ENCODE assay signal across 15 cellular contexts in the genomic region with DNA sequence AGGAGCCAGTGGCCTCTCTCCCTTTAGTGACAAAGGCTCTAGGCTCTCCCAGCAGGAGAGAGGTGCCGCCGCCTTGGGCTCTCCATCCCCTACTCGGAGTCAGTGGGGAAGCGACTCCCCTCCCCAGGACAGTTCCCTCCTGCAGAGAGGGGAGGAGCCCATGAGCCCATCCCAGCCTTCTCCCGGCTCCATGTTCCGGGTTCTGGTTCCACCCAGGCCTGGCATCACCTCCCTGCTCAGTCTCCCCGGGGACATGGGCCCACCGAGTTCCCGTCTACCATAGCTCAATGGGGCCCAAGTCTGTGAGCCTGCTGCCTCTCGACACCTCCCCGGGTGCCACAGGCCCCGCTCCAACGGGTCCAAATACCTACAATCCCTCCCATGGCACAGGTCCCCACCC.
DNase-seq lines count a peak whose midpoint lies in the region; ATAC-seq and TF ChIP-seq lines count a peak whose summit lies in the region.
"Had no signal": no experiment of that assay in that cellular context is flagged by ENCODE, and none has a peak within 500 bp of the region (broad histone marks: within the 10 kb centered on the region; RNA-seq: fewer than 3 reads in every experiment).

No MANE protein-coding gene starts in this region.

- peak overlapping the region; percentile 38 for H3K14ac ChIP-seq in neuronal stem cell (ENCODE audit: low read length)

- H3K4me2 ChIP-seq in neuronal stem cell (ENCODE audit: insufficient read depth, low read length, poor library complexity, severe bottlenecking), result no peak overlapping the region
- H3K4me2 ChIP-seq: BLaER1, GM23338 had no signal

- H3K4me3 ChIP-seq in HEK293 (ENCODE audit: low read depth, low read length) (no peak overlapping the region), neuronal stem cell (ENCODE audit: low read length in 2 of 2) (no peak overlapping the region)
- H3K4me3 ChIP-seq: BLaER1, GM23338, HAP-1 had no signal

- H3K4ac ChIP-seq in neuronal stem cell (ENCODE audit: low read length), result no peak overlapping the region

- no peak overlapping the region for H3K9ac ChIP-seq in neuronal stem cell (ENCODE audit: low read depth, low read length, poor library complexity)
- H3K9ac ChIP-seq: BLaER1 had no signal

- no peak for TF ChIP-seq CTCF in HEK293 (tag by site-specific recombination; IDR thresholded peaks at IDR 0.05)
- no peak for TF ChIP-seq CTCF in WTC11 (IDR thresholded peaks at IDR 0.05)

- no peak overlapping the region for H2BK5ac ChIP-seq in neuronal stem cell (ENCODE audit: low read length)

- no peak overlapping the region for H2BK15ac ChIP-seq in neuronal stem cell (ENCODE audit: low read length)

- peaks cover 19% of the 10 kb centered on the region for H3K4me1 Mint-ChIP-seq in WTC11

- H2AK5ac ChIP-seq in neuronal stem cell (ENCODE audit: low read depth, low read length), result no peak overlapping the region

- no peak overlapping the region for H4K91ac ChIP-seq in neuronal stem cell (ENCODE audit: low read depth, low read length, poor library complexity)

- ATAC-seq in WTC11 (no peak), GM21423 (IDR thresholded peaks at IDR 0.05; ENCODE audit: unreplicated experiment) (no peak)
- ATAC-seq: CD8-positive, alpha-beta T cell; GM23338 had no signal

- H2BK120ac ChIP-seq in neuronal stem cell (ENCODE audit: low read depth, low read length), result no peak overlapping the region

- H3K9me3 ChIP-seq in HEK293 (ENCODE audit: control insufficient read depth, insufficient read depth, low read depth, low read length) (no peaks in the 10 kb centered on the region), neuronal stem cell (replicated peaks in 1 of 2; ENCODE audit: control insufficient read depth in 2 of 2, insufficient read depth in 1 of 2, low read depth in 1 of 2, low read length in 2 of 2) (peaks cover 0 to 4% of the 10 kb centered on the region in 2 donors)
- H3K9me3 ChIP-seq: HAP-1 had no signal

- DNase-seq in WTC11 (ENCODE audit: low spot score), result no peak
- DNase-seq in neuronal stem cell (ENCODE audit: low spot score), result no peak
- no peak for DNase-seq in RPMI8226
- DNase-seq in T-helper 1 cell, result no peak
- DNase-seq: Caco-2; CD4-positive, CD25-positive, alpha-beta regulatory T cell; CD8-positive, alpha-beta T cell; DMS153; DND-41 had no signal

- no peak overlapping the region for H3K27ac Mint-ChIP-seq in WTC11
- H3K27ac Mint-ChIP-seq: CD4-positive, CD25-positive, alpha-beta regulatory T cell; CD8-positive, alpha-beta T cell; GM23338 had no signal

- no peak overlapping the region for H2AFZ ChIP-seq in neuronal stem cell (ENCODE audit: low read length)
- H2AFZ ChIP-seq: GM23338 had no signal

- H3K18ac ChIP-seq in neuronal stem cell (ENCODE audit: low read length), result peak overlapping the region; percentile 28

- no CpG with 5 or more reads among the region's 13 CpGs for WGBS in neuronal stem cell (ENCODE audit: extremely low coverage in 2 of 2, insufficient read length in 2 of 2, insufficient replicate concordance in 1 of 2), 2 donors

- peak overlapping the region; percentile 43 for H4K8ac ChIP-seq in neuronal stem cell (ENCODE audit: low read depth, low read length)

- H3K4me1 ChIP-seq in HEK293 (ENCODE audit: control insufficient read depth, insufficient read depth, low read length) (no peaks in the 10 kb centered on the region), neuronal stem cell (ENCODE audit: control insufficient read depth in 2 of 2, insufficient read depth in 1 of 2, low read depth in 1 of 2, low read length in 2 of 2) (peaks cover under 1 to 2% of the 10 kb centered on the region in 2 donors)
- H3K4me1 ChIP-seq: Caco-2, HAP-1 had no signal

- H3K9me3 Mint-ChIP-seq in WTC11, result peaks cover 4% of the 10 kb centered on the region; the same call in 1 of the 2 replicates
- H3K9me3 Mint-ChIP-seq: CD8-positive, alpha-beta T cell had no signal

- no peak overlapping the region for H3K23ac ChIP-seq in neuronal stem cell (ENCODE audit: low read depth, low read length, poor library complexity)

- POLR2A ChIA-PET in HEK293 (lab: Yijun Ruan, JAX), result no interaction called here
- POLR2A ChIA-PET in WTC11 (lab: Charles Lee), result no interaction called here

- H3K27me3 Mint-ChIP-seq in WTC11 (ENCODE audit: low read depth), result no peaks in the 10 kb centered on the region
- H3K27me3 Mint-ChIP-seq: CD4-positive, CD25-positive, alpha-beta regulatory T cell had no signal

- H3K27ac ChIP-seq in HEK293 (ENCODE audit: extremely low read depth, low read depth, low read length) (no peak overlapping the region), neuronal stem cell (replicated peaks; ENCODE audit: low read length) (no peak overlapping the region)
- H3K27ac ChIP-seq: BLaER1, C4-2B had no signal

- H3K27me3 ChIP-seq in neuronal stem cell (ENCODE audit: control insufficient read depth in 3 of 3, insufficient read depth in 3 of 3, low read depth in 1 of 3, low read length in 3 of 3), result no peaks in the 10 kb centered on the region
- H3K27me3 ChIP-seq: BLaER1 had no signal

- H3K36me3 ChIP-seq in HEK293 (ENCODE audit: control insufficient read depth in 2 of 2, insufficient read depth in 1 of 2, low read length in 2 of 2) (no peaks in the 10 kb centered on the region; a peak in 1 of 3 replicates), neuronal stem cell (replicated peaks in 1 of 2; ENCODE audit: control insufficient read depth in 2 of 2, insufficient read depth in 2 of 2, low read length in 2 of 2) (peaks cover 0 to 3% of the 10 kb centered on the region in 2 donors)
- H3K36me3 ChIP-seq: HAP-1 had no signal

- H3K79me1 ChIP-seq in neuronal stem cell (ENCODE audit: low read depth, low read length), result peaks cover 2% of the 10 kb centered on the region

- H3K36me3 Mint-ChIP-seq in WTC11, result peaks cover 12% of the 10 kb centered on the region

- H3K4me3 Mint-ChIP-seq in WTC11, result no peak overlapping the region
- H3K4me3 Mint-ChIP-seq: CD4-positive, CD25-positive, alpha-beta regulatory T cell; CD8-positive, alpha-beta T cell; GM23338 had no signal

- CTCF ChIA-PET in HEK293 (lab: Yijun Ruan, JAX), result no interaction called here
- CTCF ChIA-PET in WTC11 (lab: Charles Lee), result no interaction called here

- H2BK12ac ChIP-seq in neuronal stem cell (ENCODE audit: low read length), result no peak overlapping the region

TF ChIP-seq in HEK293, 187 proteins besides CTCF, POLR2A, EP300 and RAD21:
- TF ChIP-seq GLIS1 (tag by site-specific recombination; IDR thresholded peaks at IDR 0.05) (0 out of 2 replicates have a peak, but pooled peaks have one; percentile 25), ZNF830 (tag by site-specific recombination; IDR thresholded peaks at IDR 0.05; ENCODE audit: low read depth) (no peak)

TF ChIP-seq in WTC11, 78 proteins besides CTCF, POLR2A, EP300 and RAD21:
- TF ChIP-seq, protein P1, sequence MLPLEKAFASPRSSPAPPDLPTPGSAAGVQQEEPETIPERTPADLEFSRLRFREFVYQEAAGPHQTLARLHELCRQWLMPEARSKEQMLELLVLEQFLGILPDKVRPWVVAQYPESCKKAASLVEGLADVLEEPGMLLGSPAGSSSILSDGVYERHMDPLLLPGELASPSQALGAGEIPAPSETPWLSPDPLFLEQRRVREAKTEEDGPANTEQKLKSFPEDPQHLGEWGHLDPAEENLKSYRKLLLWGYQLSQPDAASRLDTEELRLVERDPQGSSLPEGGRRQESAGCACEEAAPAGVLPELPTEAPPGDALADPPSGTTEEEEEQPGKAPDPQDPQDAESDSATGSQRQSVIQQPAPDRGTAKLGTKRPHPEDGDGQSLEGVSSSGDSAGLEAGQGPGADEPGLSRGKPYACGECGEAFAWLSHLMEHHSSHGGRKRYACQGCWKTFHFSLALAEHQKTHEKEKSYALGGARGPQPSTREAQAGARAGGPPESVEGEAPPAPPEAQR (CRISPR knock-in tag; IDR thresholded peaks at IDR 0.05), result no peak
- TF ChIP-seq, protein P2, sequence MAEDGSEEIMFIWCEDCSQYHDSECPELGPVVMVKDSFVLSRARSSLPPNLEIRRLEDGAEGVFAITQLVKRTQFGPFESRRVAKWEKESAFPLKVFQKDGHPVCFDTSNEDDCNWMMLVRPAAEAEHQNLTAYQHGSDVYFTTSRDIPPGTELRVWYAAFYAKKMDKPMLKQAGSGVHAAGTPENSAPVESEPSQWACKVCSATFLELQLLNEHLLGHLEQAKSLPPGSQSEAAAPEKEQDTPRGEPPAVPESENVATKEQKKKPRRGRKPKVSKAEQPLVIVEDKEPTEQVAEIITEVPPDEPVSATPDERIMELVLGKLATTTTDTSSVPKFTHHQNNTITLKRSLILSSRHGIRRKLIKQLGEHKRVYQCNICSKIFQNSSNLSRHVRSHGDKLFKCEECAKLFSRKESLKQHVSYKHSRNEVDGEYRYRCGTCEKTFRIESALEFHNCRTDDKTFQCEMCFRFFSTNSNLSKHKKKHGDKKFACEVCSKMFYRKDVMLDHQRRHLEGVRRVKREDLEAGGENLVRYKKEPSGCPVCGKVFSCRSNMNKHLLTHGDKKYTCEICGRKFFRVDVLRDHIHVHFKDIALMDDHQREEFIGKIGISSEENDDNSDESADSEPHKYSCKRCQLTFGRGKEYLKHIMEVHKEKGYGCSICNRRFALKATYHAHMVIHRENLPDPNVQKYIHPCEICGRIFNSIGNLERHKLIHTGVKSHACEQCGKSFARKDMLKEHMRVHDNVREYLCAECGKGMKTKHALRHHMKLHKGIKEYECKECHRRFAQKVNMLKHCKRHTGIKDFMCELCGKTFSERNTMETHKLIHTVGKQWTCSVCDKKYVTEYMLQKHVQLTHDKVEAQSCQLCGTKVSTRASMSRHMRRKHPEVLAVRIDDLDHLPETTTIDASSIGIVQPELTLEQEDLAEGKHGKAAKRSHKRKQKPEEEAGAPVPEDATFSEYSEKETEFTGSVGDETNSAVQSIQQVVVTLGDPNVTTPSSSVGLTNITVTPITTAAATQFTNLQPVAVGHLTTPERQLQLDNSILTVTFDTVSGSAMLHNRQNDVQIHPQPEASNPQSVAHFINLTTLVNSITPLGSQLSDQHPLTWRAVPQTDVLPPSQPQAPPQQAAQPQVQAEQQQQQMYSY (CRISPR knock-in tag; IDR thresholded peaks at IDR 0.05), result peak; percentile 47; the same call in 1 of the 2 replicates
